ENCODE assay signal across 1 cellular context in genomic region chr20:50817776-50818172, GRCh38.
TF ChIP-seq lines count a peak whose summit lies in the region.

No MANE protein-coding gene starts in this region.

TF ChIP-seq in H1, 55 proteins besides CTCF, POLR2A, EP300 and RAD21 (continued from another document):
- no peak for TF ChIP-seq CHD7 (IDR thresholded peaks at IDR 0.05; ENCODE audit: insufficient replicate concordance, low read length)
- TF ChIP-seq SIX5 (IDR thresholded peaks at IDR 0.05; ENCODE audit: low read depth, low read length) = no peak
- no peak for TF ChIP-seq NANOG (IDR thresholded peaks at IDR 0.05; ENCODE audit: insufficient read depth, low read depth, low read length, poor library complexity, severe bottlenecking)
- TF ChIP-seq CHD2 (IDR thresholded peaks at IDR 0.05; ENCODE audit: low read length) = no peak
- no peak for TF ChIP-seq CBX5 (IDR thresholded peaks at IDR 0.05; ENCODE audit: low read depth, low read length)
- no peak for TF ChIP-seq EZH2 (IDR thresholded peaks at IDR 0.05; ENCODE audit: low read depth, low read length, severe bottlenecking)
- TF ChIP-seq BCL11A (IDR thresholded peaks at IDR 0.05; ENCODE audit: low read depth in 2 of 2, low read length in 2 of 2) = no peak
- no peak for TF ChIP-seq POU5F1 (IDR thresholded peaks at IDR 0.05; ENCODE audit: low read depth, low read length)
- no peak for TF ChIP-seq SUZ12 (IDR thresholded peaks at IDR 0.05; ENCODE audit: low read length)
